Comparison of ENCODE assay signal across 20 cellular contexts in genomic region chr3:51722362-51722761, GRCh38. TPM values are rescaled to one million over a fixed set of nuclear protein-coding genes. Genes with fewer than 3 reads are reported as not detected.
DNase-seq lines count a peak whose midpoint lies in the region; ATAC-seq and TF ChIP-seq lines count a peak whose summit lies in the region.
"Had no signal": no experiment of that assay in that cellular context is flagged by ENCODE, and none has a peak within 500 bp of the region (broad histone marks: within the 10 kb centered on the region; RNA-seq: fewer than 3 reads in every experiment).

No MANE protein-coding gene starts in this region.

- no peak overlapping the region for H3K27ac ChIP-seq in OCI-LY3 (ENCODE audit: low read length)
- no peak overlapping the region for H3K27ac ChIP-seq in endodermal cell (ENCODE audit: low read depth, low read length)
- H3K27ac ChIP-seq: epithelial cell of prostate, SJSA1 had no signal

- 0 out of 3 replicates have a peak, but pooled peaks have one; percentile 21 for TF ChIP-seq CTCF in GM12872 (IDR thresholded peaks at IDR 0.05; ENCODE audit: insufficient read depth, low read depth, low read length)
- TF ChIP-seq CTCF in OCI-LY3 (IDR thresholded peaks at IDR 0.05; ENCODE audit: low read depth, low read length), result peak; percentile 34
- TF ChIP-seq CTCF in endodermal cell (conservative IDR thresholded peaks at IDR 0.05), result peak; percentile 57

- no peak overlapping the region for H3K4me3 Mint-ChIP-seq in endodermal cell

- peaks cover 2% of the 10 kb centered on the region for H3K9me3 Mint-ChIP-seq in endodermal cell

- H3K4me2 ChIP-seq in OCI-LY3 (ENCODE audit: low read length), result no peak overlapping the region

- WGBS in endodermal cell (ENCODE audit: insufficient coverage in 1 of 2, insufficient read length in 1 of 2), 2 experiments, result 53 to 89% methylated on average over 2 to 4 of the region's 4 CpGs

- no peak for ATAC-seq in GM18858 (IDR thresholded peaks at IDR 0.05; ENCODE audit: unreplicated experiment)
- no peak for ATAC-seq in left cardiac atrium

- no peaks in the 10 kb centered on the region for H3K36me3 ChIP-seq in OCI-LY3 (replicated peaks; ENCODE audit: low read depth, low read length)
- peaks cover 1% of the 10 kb centered on the region for H3K36me3 ChIP-seq in endodermal cell (ENCODE audit: control insufficient read depth, insufficient read depth, low read length)
- H3K36me3 ChIP-seq: SJSA1 had no signal

- H3K36me3 Mint-ChIP-seq in endodermal cell (ENCODE audit: low read depth), result no peaks in the 10 kb centered on the region

- no peak overlapping the region for H3K9ac ChIP-seq in OCI-LY3 (ENCODE audit: low read length)
- no peak overlapping the region for H3K9ac ChIP-seq in endodermal cell (ENCODE audit: extremely low read depth, low read length, poor library complexity, severe bottlenecking)

- peak; percentile 50 for DNase-seq in activated CD4-positive, alpha-beta T cell treated with anti-CD3 and anti-CD28 coated beads for 48 hours
- no peak for DNase-seq in activated CD4-positive, alpha-beta T cell treated with anti-CD3 and anti-CD28 coated beads, Interleukin-2, amount 50 U/mL, for 4 hours
- DNase-seq in endodermal cell, result no peak
- no peak for DNase-seq in NCI-H128 (lab: John Stamatoyannopoulos, UW; ENCODE audit: unreplicated experiment)
- no peak for DNase-seq in left cardiac atrium
- DNase-seq: activated T-cell treated with anti-CD3 and anti-CD28 coated beads for 4 hours, anterior cingulate cortex, GOT3, head of caudate nucleus, midbrain, NCI-H2171 had no signal

- no peak overlapping the region for H2AFZ ChIP-seq in OCI-LY3 (ENCODE audit: low read depth, low read length)

- H3K27ac Mint-ChIP-seq in endodermal cell, result no peak overlapping the region

- H3K4me3 ChIP-seq in OCI-LY3 (ENCODE audit: low read length) (no peak overlapping the region), endodermal cell (ENCODE audit: low read length) (no peak overlapping the region)
- H3K4me3 ChIP-seq: SJSA1 had no signal

- intact Hi-C loops in left cardiac atrium (cut with DNase I), result no loop called here

- H3K27me3 ChIP-seq in OCI-LY3 (ENCODE audit: low read depth, low read length), result no peaks in the 10 kb centered on the region
- no peaks in the 10 kb centered on the region for H3K27me3 ChIP-seq in endodermal cell (ENCODE audit: control insufficient read depth, insufficient read depth, low read length, poor library complexity, severe bottlenecking)

- H3K9me3 ChIP-seq in OCI-LY3 (ENCODE audit: insufficient read depth, low read length), result no peaks in the 10 kb centered on the region
- no peaks in the 10 kb centered on the region for H3K9me3 ChIP-seq in endodermal cell (ENCODE audit: control insufficient read depth, low read length)
- H3K9me3 ChIP-seq: SJSA1 had no signal

- peaks cover 3% of the 10 kb centered on the region for H3K4me1 Mint-ChIP-seq in endodermal cell

- H3K27me3 Mint-ChIP-seq in endodermal cell (ENCODE audit: insufficient read depth), result no peaks in the 10 kb centered on the region

- no peaks in the 10 kb centered on the region for H3K79me2 ChIP-seq in OCI-LY3 (ENCODE audit: low read length)

- H3K4me1 ChIP-seq in OCI-LY3 (ENCODE audit: low read length), result peaks cover 34% of the 10 kb centered on the region
- no peaks in the 10 kb centered on the region for H3K4me1 ChIP-seq in endodermal cell (ENCODE audit: control insufficient read depth, insufficient read depth, low read length)
- H3K4me1 ChIP-seq: SJSA1 had no signal

- H4K20me1 ChIP-seq in OCI-LY3 (ENCODE audit: insufficient read depth, low read length), result no peaks in the 10 kb centered on the region

RNA-seq across cellular contexts. Expression of gene GRM2, which starts 15.5 kb away (rescaled TPM):
- 1 to 10 TPM; 3.9 to 7.4 TPM for total RNA-seq in endodermal cell
- 6.0 TPM for polyA plus RNA-seq in endodermal cell (2013, experiment 1 of 2)
- polyA plus RNA-seq in endodermal cell (2013, experiment 2 of 2), result 4.7 TPM
- total RNA-seq in left cardiac atrium, result under 1 TPM; 0.15 to 0.50 TPM
- total RNA-seq: kidney epithelial cell, LHCN-M2, osteoblast had no signal

RNA-seq across cellular contexts. Expression of gene TEX264, which starts 51.3 kb away (rescaled TPM):
- total RNA-seq in endodermal cell, result 10 to 100 TPM; 21.1 to 24.9 TPM
- 17.6 TPM for polyA plus RNA-seq in endodermal cell (2013, experiment 1 of 2)
- 12.9 TPM for polyA plus RNA-seq in endodermal cell (2013, experiment 2 of 2)
- 10 to 100 TPM; 44.1 TPM for total RNA-seq in left cardiac atrium

RNA-seq across cellular contexts. Expression of gene IQCF6, which starts 56.7 kb away (rescaled TPM):
- total RNA-seq in endodermal cell (not detected), left cardiac atrium (not detected)
- not detected for polyA plus RNA-seq in endodermal cell (2013, experiment 1 of 2)
- not detected for polyA plus RNA-seq in endodermal cell (2013, experiment 2 of 2)
- total RNA-seq: kidney epithelial cell, LHCN-M2, osteoblast, SJSA1, subcutaneous adipose tissue had no signal
